Comparison of ENCODE assay signal across 16 cellular contexts in the genomic region with DNA sequence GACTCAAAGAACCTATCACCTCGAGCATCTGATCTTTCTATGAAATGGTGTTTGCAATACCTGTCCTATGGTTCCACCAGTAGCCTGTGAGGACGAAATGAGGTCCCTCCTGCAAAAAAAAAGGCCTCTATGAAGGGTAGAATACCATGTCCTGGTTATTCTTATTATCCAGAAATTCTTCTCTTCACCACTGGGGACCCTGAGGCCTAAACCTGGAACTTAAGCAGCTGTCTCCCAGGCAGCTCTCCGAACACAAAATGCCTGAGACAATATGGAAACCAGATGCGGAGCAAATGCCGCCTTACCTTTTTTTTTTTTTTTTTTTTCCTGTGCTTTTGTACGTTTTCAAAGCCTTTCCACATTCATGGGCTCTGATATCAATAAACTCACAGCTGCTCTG.
DNase-seq lines count a peak whose midpoint lies in the region; ATAC-seq, FAIRE-seq and TF ChIP-seq lines count a peak whose summit lies in the region.
"Had no signal": no experiment of that assay in that cellular context is flagged by ENCODE, and none has a peak within 500 bp of the region (broad histone marks: within the 10 kb centered on the region; RNA-seq: fewer than 3 reads in every experiment).

No MANE protein-coding gene starts in this region.

- H3K79me2 ChIP-seq in GM23248 (ENCODE audit: insufficient read depth) (no peaks in the 10 kb centered on the region), keratinocyte (ENCODE audit: control insufficient read depth, insufficient read depth, low read length) (no peaks in the 10 kb centered on the region)

- no peaks in the 10 kb centered on the region for H3K9me2 ChIP-seq in GM23248 (ENCODE audit: insufficient read depth)

- H3K27ac ChIP-seq in GM23248 (no peak overlapping the region), keratinocyte (ENCODE audit: control insufficient read depth, insufficient read depth, low read length) (no peak overlapping the region), kidney (ENCODE audit: low read depth in 2 of 2, low read length in 2 of 2) (no peak overlapping the region)
- H3K27ac ChIP-seq: uterus had no signal

- no peaks in the 10 kb centered on the region for H3K4me1 ChIP-seq in GM23248 (ENCODE audit: insufficient read depth)
- H3K4me1 ChIP-seq in keratinocyte (ENCODE audit: control insufficient read depth, extremely low read depth, insufficient read depth, low read length): no peaks in the 10 kb centered on the region
- no peaks in the 10 kb centered on the region for H3K4me1 ChIP-seq in kidney (ENCODE audit: control insufficient read depth in 1 of 2, insufficient read depth in 1 of 2, low read depth in 1 of 2, low read length in 2 of 2)
- H3K4me1 ChIP-seq: uterus had no signal

- H3K9me3 ChIP-seq in GM23248 (ENCODE audit: low read depth): no peaks in the 10 kb centered on the region
- H3K9me3 ChIP-seq in keratinocyte (ENCODE audit: control insufficient read depth, low read depth, low read length): no peaks in the 10 kb centered on the region
- no peaks in the 10 kb centered on the region for H3K9me3 ChIP-seq in kidney (ENCODE audit: control insufficient read depth in 1 of 2, low read length in 2 of 2)
- H3K9me3 ChIP-seq: uterus had no signal

- ATAC-seq in GM21360 (IDR thresholded peaks at IDR 0.05; ENCODE audit: unreplicated experiment): no peak
- ATAC-seq: esophagus mucosa had no signal

- H3K4me3 ChIP-seq in GM23248 (no peak overlapping the region), astrocyte of the cerebellum (ENCODE audit: low read depth, low read length) (no peak overlapping the region), keratinocyte (ENCODE audit: control insufficient read depth in 2 of 3, extremely low read depth in 1 of 3, insufficient read depth in 2 of 3, low read depth in 1 of 3, low read length in 3 of 3) (no peak overlapping the region), kidney (ENCODE audit: low read length in 2 of 2) (no peak overlapping the region)
- H3K4me3 ChIP-seq: uterus had no signal

- dilution Hi-C loops in keratinocyte (cut with MboI; ENCODE audit: extremely low pct_ligation_motif_present, low sequenced_read_pairs): no loop called here

- no peaks in the 10 kb centered on the region for H3K9me1 ChIP-seq in keratinocyte (ENCODE audit: control insufficient read depth, extremely low read depth, insufficient read depth, low read length)

- DNase-seq in AG08395 (ENCODE audit: low spot score) (peak; percentile 64), GM23248 (peak; percentile 60), astrocyte of the cerebellum (ENCODE audit: low read depth) (no peak), keratinocyte (ENCODE audit: low read depth, low spot score) (no peak), DMS114 treated with DMSO at 0.1 percent for 48 hours (lab: John Stamatoyannopoulos, UW; ENCODE audit: unreplicated experiment) (no peak), urothelium cell line (ENCODE audit: low spot score) (no peak), kidney (no peak)
- DNase-seq: activated CD4-positive, CD25-positive, alpha-beta regulatory T cell; activated CD8-positive, alpha-beta memory T cell treated with anti-CD3 and anti-CD28 coated beads, Interleukin-2, amount 50 U/mL, for 4 hours; activated naive CD4-positive, alpha-beta T cell treated with anti-CD3 and anti-CD28 coated beads, Interleukin-2, amount 50 U/mL, for 16 hours; NCI-H2171; stimulated activated CD4-positive, alpha-beta T cell treated with anti-CD3 and anti-CD28 coated beads, Interleukin-4, amount 100 ng/mL, for 1 hour; uterus had no signal

- H3K4me2 ChIP-seq in GM23248 (ENCODE audit: unreplicated experiment) (no peak overlapping the region), keratinocyte (ENCODE audit: control insufficient read depth, extremely low read depth, insufficient read depth, low read depth, low read length) (no peak overlapping the region)

- H2AFZ ChIP-seq in GM23248: no peak overlapping the region
- no peak overlapping the region for H2AFZ ChIP-seq in keratinocyte (ENCODE audit: control insufficient read depth, low read length)

- WGBS in GM23248 (ENCODE audit: low coverage in 1 of 2, low lambda C conversion rate in 2 of 2, missing lambda C conversion rate in 2 of 2), 2 experiments: 17 to 18% methylated on average over 6 of the region's 6 CpGs

- H4K20me1 ChIP-seq in GM23248 (ENCODE audit: insufficient read depth): no peaks in the 10 kb centered on the region
- no peaks in the 10 kb centered on the region for H4K20me1 ChIP-seq in keratinocyte (ENCODE audit: control insufficient read depth, extremely low read depth, insufficient read depth, low read length)

- H3K36me3 ChIP-seq in GM23248 (ENCODE audit: low read depth) (no peaks in the 10 kb centered on the region), keratinocyte (ENCODE audit: control insufficient read depth in 2 of 2, extremely low read depth in 1 of 2, insufficient read depth in 2 of 2, low read length in 2 of 2) (no peaks in the 10 kb centered on the region), kidney (ENCODE audit: control insufficient read depth in 1 of 2, insufficient read depth in 2 of 2, low read length in 2 of 2) (no peaks in the 10 kb centered on the region)
- H3K36me3 ChIP-seq: uterus had no signal

- in situ Hi-C loops in GM23248 (cut with MboI): no loop called here
- in situ Hi-C loops in astrocyte of the cerebellum (cut with HindIII; ENCODE audit: low sequenced_read_pairs): no loop called here

- TF ChIP-seq CTCF in astrocyte of the cerebellum (IDR thresholded peaks at IDR 0.05; ENCODE audit: low read depth, low read length, missing control alignments) (peak; percentile 47), keratinocyte (optimal IDR thresholded peaks at IDR 0.05 in 1 of 3, IDR thresholded peaks at IDR 0.05 in 1 of 3, conservative IDR thresholded peaks at IDR 0.05 in 1 of 3; ENCODE audit: extremely low read depth in 1 of 3, insufficient read depth in 2 of 3, low read length in 3 of 3) (peak in 2 of 3 experiments; percentile 22 to 25), kidney (IDR thresholded peaks at IDR 0.05; ENCODE audit: borderline replicate concordance, extremely low read depth, insufficient read depth) (no peak)

- intact Hi-C loops in kidney (cut with DNase I): no loop called here

- peaks cover 18% of the 10 kb centered on the region for H3K27me3 ChIP-seq in GM23248 (replicated peaks; ENCODE audit: insufficient read depth)
- H3K27me3 ChIP-seq in keratinocyte (ENCODE audit: control insufficient read depth, extremely low read depth, insufficient read depth, low read length): peaks cover 3% of the 10 kb centered on the region
- H3K27me3 ChIP-seq: uterus had no signal

- H3K9ac ChIP-seq in GM23248 (no peak overlapping the region), keratinocyte (ENCODE audit: control insufficient read depth, extremely low read depth, insufficient read depth, low read length) (no peak overlapping the region), kidney (ENCODE audit: low read length in 2 of 2) (no peak overlapping the region)

- H3F3A ChIP-seq in GM23248 (ENCODE audit: insufficient read depth): no peaks in the 10 kb centered on the region

- FAIRE-seq in keratinocyte (lab: Jason Lieb, UNC) (no peak), urothelium cell line (lab: Jason Lieb, UNC) (no peak), kidney (lab: Jason Lieb, UNC) (no peak)
- FAIRE-seq: HTR-8/SVneo had no signal

Comparison
In these comparisons a context has a peak if more than half of its experiments do, and no peak if none do; other contexts are left out.
1. DNase-seq: peak in AG08395 (single experiment) and GM23248 (single experiment); none in astrocyte of the cerebellum (single experiment), keratinocyte (single experiment), DMS114 treated with DMSO at 0.1 percent for 48 hours (single experiment), urothelium cell line (single experiment) and kidney (single experiment).